In the genomic region with DNA sequence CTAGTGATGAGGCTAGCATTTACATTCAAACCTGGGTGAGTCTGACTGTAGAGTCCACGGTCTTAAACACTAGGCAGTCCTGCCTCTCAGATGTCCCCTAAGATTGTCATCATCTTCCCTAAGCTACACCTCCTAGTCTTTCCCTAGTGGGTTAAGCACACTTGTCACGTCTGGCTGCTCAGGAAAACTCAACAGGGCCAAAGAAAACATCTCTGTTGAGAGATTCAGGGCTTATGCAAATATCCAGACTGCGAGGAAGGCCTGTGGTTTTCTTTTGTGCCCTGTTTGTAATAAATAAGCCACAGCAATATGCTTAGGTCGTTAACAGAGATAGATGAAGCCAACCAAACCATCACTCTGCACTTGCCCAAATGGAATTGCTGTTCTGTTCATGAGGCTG, we compare ENCODE assay signal across 18 cellular contexts.
A peak's percentile ranks its signal among the peaks of the same experiment; 100 is the strongest.
DNase-seq lines count a peak whose midpoint lies in the region; ATAC-seq and TF ChIP-seq lines count a peak whose summit lies in the region.
"Had no signal": no experiment of that assay in that cellular context is flagged by ENCODE, and none has a peak within 500 bp of the region (broad histone marks: within the 10 kb centered on the region; RNA-seq: fewer than 3 reads in every experiment).

No MANE protein-coding gene starts in this region.

- in situ Hi-C loops in astrocyte of the cerebellum (cut with HindIII; ENCODE audit: low sequenced_read_pairs), result no loop called here

- no peak for TF ChIP-seq CTCF in astrocyte of the cerebellum (IDR thresholded peaks at IDR 0.05; ENCODE audit: low read depth, low read length, missing control alignments)

- DNase-seq in NCI-H345 (lab: John Stamatoyannopoulos, UW) (peak; percentile 29), NCI-H345 treated with DMSO at 0.1 percent for 48 hours (lab: John Stamatoyannopoulos, UW; ENCODE audit: unreplicated experiment) (no peak), M059J (ENCODE audit: low read depth) (peak; percentile 20), astrocyte of the cerebellum (ENCODE audit: low read depth) (peak; percentile 45), occipital lobe (lab: John Stamatoyannopoulos, UW) (no peak), NCI-H524 treated with DMSO at 0.1 percent for 48 hours (lab: John Stamatoyannopoulos, UW) (no peak), T-helper 1 cell (no peak)
- DNase-seq: 8988T; activated B cell treated with CpG ODN at 0.5 μM for 24 hours; amygdala; HFFc6; NCI-H2081 treated with DMSO at 0.1 percent for 48 hours; NK-92 treated with Interleukin-12 subunit alpha and Interleukin-12 subunit beta, amount 100 ng/mL, for 24 hours; RPMI8226; small intestine had no signal

- ATAC-seq in GM21367 (IDR thresholded peaks at IDR 0.05; ENCODE audit: unreplicated experiment), result no peak
- ATAC-seq: gastroesophageal sphincter had no signal

- no peak overlapping the region for H3K4me3 ChIP-seq in astrocyte of the cerebellum (ENCODE audit: low read depth, low read length)
- H3K4me3 ChIP-seq: gastroesophageal sphincter, tibial nerve had no signal

Comparison
In these comparisons a context has a peak if more than half of its experiments do, and no peak if none do; other contexts are left out.
1. DNase-seq: peak in NCI-H345 (single experiment), M059J (single experiment) and astrocyte of the cerebellum (single experiment); none in NCI-H345 treated with DMSO at 0.1 percent for 48 hours (single experiment), occipital lobe (single experiment), NCI-H524 treated with DMSO at 0.1 percent for 48 hours (single experiment) and T-helper 1 cell (0 of 5).